In genomic region chr21:26844258-26845065, GRCh38 we compare ENCODE assay signal across 8 cellular contexts.
DNase-seq lines count a peak whose midpoint lies in the region; TF ChIP-seq lines count a peak whose summit lies in the region.

No MANE protein-coding gene starts in this region.

- H3K9ac ChIP-seq in KMS-11 = no peak overlapping the region; the same call in 1 of the 2 replicates

- DNase-seq in amniotic epithelial cell (ENCODE audit: low read depth) (peak; percentile 36), hepatic stellate cell (ENCODE audit: low spot score) (peak; percentile 27), posterior cingulate gyrus (peak; percentile 51 to 95 (median 66)), cerebellar nuclear complex (lab: John Stamatoyannopoulos, UW) (no peak), germinal center (ENCODE audit: low spot score) (no peak), NCI-H1436 treated with DMSO at 0.1 percent for 48 hours (lab: John Stamatoyannopoulos, UW) (no peak)

- H3K4me2 ChIP-seq in KMS-11 = peak overlapping the region; percentile 25

- H4K20me1 ChIP-seq in KMS-11 (ENCODE audit: insufficient read depth) = no peaks in the 10 kb centered on the region

- H3K4me3 ChIP-seq in KMS-11 (IDR thresholded peaks at IDR 0.05; ENCODE audit: insufficient read depth, low read depth, low read length) = no peak overlapping the region

- peak overlapping the region; percentile 99 for H3K27ac ChIP-seq in C4-2B
- H3K27ac ChIP-seq in KMS-11 = no peak overlapping the region

- peak overlapping the region; percentile 88 for H2AFZ ChIP-seq in KMS-11 (ENCODE audit: low read depth)

- intact Hi-C loops in posterior cingulate gyrus (cut with DNase I) = loop anchor here (2.0 to 5.0 kb wide), 3 partner anchors 47 to 1208 kb away; no protein-coding TSS in a partner anchor

- no peaks in the 10 kb centered on the region for H3K36me3 ChIP-seq in KMS-11 (ENCODE audit: insufficient read depth)

- peak; percentile 30; the same call in 1 of the 2 replicates for TF ChIP-seq CTCF in C4-2B (conservative IDR thresholded peaks at IDR 0.05)
- TF ChIP-seq CTCF in KMS-11 (conservative IDR thresholded peaks at IDR 0.05; ENCODE audit: low read depth, low read length) = no peak

- H3K27me3 ChIP-seq in KMS-11 (ENCODE audit: insufficient read depth, low read depth) = no peaks in the 10 kb centered on the region

- H3K79me2 ChIP-seq in KMS-11 (ENCODE audit: insufficient read depth, low read depth) = no peaks in the 10 kb centered on the region

- no peaks in the 10 kb centered on the region for H3K4me1 ChIP-seq in KMS-11 (ENCODE audit: low read depth, poor library complexity, severe bottlenecking)

Comparison
In these comparisons a context has a peak if more than half of its experiments do, and no peak if none do; other contexts are left out.
1. DNase-seq: peak in amniotic epithelial cell (single experiment), hepatic stellate cell (single experiment) and posterior cingulate gyrus (10 of 10); none in cerebellar nuclear complex (0 of 2), germinal center (single experiment) and NCI-H1436 treated with DMSO at 0.1 percent for 48 hours (single experiment).